1 cellular context compared by ENCODE assay signal in the genomic region with DNA sequence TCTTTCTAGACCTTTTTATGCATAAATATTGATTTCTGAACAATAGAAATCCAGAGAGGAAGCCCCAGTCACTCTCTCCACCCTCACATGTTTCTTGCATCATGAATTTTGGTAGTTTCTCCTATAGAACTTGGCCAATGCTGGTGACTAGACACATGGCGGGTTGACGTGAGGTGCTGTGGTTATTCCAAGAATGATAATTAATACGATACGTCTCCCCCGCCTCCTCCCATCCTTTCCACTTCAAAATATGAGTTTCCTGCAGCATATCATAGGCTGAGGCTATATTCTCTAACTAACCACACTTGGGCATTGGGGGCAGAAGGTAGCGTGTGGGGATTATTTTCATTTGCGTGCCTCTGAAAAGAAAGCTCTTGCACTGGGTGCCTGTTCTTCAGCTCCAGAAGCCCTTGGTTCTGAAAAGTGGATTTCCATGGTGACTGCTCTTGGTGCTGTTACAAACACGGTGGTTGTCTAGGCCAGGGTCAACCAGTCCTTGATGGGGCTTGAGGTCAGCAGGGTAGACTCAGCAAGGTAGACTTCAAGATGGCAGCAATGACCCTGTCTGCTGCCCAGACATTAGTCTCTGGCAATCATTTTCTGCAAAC.
A peak's percentile ranks its signal among the peaks of the same experiment; 100 is the strongest.
TF ChIP-seq lines count a peak whose summit lies in the region.

No MANE protein-coding gene starts in this region.

TF ChIP-seq in K562, 482 proteins besides CTCF, POLR2A, EP300 and RAD21 (continued from another document and continues in another):
- TF ChIP-seq, protein P1, sequence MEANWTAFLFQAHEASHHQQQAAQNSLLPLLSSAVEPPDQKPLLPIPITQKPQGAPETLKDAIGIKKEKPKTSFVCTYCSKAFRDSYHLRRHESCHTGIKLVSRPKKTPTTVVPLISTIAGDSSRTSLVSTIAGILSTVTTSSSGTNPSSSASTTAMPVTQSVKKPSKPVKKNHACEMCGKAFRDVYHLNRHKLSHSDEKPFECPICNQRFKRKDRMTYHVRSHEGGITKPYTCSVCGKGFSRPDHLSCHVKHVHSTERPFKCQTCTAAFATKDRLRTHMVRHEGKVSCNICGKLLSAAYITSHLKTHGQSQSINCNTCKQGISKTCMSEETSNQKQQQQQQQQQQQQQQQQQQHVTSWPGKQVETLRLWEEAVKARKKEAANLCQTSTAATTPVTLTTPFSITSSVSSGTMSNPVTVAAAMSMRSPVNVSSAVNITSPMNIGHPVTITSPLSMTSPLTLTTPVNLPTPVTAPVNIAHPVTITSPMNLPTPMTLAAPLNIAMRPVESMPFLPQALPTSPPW (CRISPR knock-in tag; IDR thresholded peaks at IDR 0.05): peak; percentile 23; the same call in 1 of the 2 replicates
- no peak for TF ChIP-seq ZNF644 (tag; IDR thresholded peaks at IDR 0.05; ENCODE audit: low read depth)
- TF ChIP-seq POLR2H (tag; IDR thresholded peaks at IDR 0.05; ENCODE audit: low read depth): no peak
- TF ChIP-seq, protein P2, sequence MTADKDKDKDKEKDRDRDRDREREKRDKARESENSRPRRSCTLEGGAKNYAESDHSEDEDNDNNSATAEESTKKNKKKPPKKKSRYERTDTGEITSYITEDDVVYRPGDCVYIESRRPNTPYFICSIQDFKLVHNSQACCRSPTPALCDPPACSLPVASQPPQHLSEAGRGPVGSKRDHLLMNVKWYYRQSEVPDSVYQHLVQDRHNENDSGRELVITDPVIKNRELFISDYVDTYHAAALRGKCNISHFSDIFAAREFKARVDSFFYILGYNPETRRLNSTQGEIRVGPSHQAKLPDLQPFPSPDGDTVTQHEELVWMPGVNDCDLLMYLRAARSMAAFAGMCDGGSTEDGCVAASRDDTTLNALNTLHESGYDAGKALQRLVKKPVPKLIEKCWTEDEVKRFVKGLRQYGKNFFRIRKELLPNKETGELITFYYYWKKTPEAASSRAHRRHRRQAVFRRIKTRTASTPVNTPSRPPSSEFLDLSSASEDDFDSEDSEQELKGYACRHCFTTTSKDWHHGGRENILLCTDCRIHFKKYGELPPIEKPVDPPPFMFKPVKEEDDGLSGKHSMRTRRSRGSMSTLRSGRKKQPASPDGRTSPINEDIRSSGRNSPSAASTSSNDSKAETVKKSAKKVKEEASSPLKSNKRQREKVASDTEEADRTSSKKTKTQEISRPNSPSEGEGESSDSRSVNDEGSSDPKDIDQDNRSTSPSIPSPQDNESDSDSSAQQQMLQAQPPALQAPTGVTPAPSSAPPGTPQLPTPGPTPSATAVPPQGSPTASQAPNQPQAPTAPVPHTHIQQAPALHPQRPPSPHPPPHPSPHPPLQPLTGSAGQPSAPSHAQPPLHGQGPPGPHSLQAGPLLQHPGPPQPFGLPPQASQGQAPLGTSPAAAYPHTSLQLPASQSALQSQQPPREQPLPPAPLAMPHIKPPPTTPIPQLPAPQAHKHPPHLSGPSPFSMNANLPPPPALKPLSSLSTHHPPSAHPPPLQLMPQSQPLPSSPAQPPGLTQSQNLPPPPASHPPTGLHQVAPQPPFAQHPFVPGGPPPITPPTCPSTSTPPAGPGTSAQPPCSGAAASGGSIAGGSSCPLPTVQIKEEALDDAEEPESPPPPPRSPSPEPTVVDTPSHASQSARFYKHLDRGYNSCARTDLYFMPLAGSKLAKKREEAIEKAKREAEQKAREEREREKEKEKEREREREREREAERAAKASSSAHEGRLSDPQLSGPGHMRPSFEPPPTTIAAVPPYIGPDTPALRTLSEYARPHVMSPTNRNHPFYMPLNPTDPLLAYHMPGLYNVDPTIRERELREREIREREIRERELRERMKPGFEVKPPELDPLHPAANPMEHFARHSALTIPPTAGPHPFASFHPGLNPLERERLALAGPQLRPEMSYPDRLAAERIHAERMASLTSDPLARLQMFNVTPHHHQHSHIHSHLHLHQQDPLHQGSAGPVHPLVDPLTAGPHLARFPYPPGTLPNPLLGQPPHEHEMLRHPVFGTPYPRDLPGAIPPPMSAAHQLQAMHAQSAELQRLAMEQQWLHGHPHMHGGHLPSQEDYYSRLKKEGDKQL (CRISPR knock-in tag; IDR thresholded peaks at IDR 0.05; ENCODE audit: borderline replicate concordance): no peak
- no peak for TF ChIP-seq DIDO1 (tag; IDR thresholded peaks at IDR 0.05; ENCODE audit: low read depth)
- no peak for TF ChIP-seq CCNT2 (IDR thresholded peaks at IDR 0.05; ENCODE audit: borderline replicate concordance, extremely low read depth, insufficient read length, low read depth, low read length)
- no peak for TF ChIP-seq ETV1 (tag; conservative IDR thresholded peaks at IDR 0.05; ENCODE audit: low read depth)
- TF ChIP-seq ZNF41 (CRISPR knock-in tag; conservative IDR thresholded peaks at IDR 0.05): no peak
- peak; percentile 52; the same call in 1 of the 2 replicates for TF ChIP-seq ATF7 (IDR thresholded peaks at IDR 0.05)
- TF ChIP-seq ASH1L (IDR thresholded peaks at IDR 0.05; ENCODE audit: borderline replicate concordance, low read depth, partially characterized antibody): no peak
- no peak for TF ChIP-seq TRIM28 (IDR thresholded peaks at IDR 0.05)
- TF ChIP-seq, protein P3, sequence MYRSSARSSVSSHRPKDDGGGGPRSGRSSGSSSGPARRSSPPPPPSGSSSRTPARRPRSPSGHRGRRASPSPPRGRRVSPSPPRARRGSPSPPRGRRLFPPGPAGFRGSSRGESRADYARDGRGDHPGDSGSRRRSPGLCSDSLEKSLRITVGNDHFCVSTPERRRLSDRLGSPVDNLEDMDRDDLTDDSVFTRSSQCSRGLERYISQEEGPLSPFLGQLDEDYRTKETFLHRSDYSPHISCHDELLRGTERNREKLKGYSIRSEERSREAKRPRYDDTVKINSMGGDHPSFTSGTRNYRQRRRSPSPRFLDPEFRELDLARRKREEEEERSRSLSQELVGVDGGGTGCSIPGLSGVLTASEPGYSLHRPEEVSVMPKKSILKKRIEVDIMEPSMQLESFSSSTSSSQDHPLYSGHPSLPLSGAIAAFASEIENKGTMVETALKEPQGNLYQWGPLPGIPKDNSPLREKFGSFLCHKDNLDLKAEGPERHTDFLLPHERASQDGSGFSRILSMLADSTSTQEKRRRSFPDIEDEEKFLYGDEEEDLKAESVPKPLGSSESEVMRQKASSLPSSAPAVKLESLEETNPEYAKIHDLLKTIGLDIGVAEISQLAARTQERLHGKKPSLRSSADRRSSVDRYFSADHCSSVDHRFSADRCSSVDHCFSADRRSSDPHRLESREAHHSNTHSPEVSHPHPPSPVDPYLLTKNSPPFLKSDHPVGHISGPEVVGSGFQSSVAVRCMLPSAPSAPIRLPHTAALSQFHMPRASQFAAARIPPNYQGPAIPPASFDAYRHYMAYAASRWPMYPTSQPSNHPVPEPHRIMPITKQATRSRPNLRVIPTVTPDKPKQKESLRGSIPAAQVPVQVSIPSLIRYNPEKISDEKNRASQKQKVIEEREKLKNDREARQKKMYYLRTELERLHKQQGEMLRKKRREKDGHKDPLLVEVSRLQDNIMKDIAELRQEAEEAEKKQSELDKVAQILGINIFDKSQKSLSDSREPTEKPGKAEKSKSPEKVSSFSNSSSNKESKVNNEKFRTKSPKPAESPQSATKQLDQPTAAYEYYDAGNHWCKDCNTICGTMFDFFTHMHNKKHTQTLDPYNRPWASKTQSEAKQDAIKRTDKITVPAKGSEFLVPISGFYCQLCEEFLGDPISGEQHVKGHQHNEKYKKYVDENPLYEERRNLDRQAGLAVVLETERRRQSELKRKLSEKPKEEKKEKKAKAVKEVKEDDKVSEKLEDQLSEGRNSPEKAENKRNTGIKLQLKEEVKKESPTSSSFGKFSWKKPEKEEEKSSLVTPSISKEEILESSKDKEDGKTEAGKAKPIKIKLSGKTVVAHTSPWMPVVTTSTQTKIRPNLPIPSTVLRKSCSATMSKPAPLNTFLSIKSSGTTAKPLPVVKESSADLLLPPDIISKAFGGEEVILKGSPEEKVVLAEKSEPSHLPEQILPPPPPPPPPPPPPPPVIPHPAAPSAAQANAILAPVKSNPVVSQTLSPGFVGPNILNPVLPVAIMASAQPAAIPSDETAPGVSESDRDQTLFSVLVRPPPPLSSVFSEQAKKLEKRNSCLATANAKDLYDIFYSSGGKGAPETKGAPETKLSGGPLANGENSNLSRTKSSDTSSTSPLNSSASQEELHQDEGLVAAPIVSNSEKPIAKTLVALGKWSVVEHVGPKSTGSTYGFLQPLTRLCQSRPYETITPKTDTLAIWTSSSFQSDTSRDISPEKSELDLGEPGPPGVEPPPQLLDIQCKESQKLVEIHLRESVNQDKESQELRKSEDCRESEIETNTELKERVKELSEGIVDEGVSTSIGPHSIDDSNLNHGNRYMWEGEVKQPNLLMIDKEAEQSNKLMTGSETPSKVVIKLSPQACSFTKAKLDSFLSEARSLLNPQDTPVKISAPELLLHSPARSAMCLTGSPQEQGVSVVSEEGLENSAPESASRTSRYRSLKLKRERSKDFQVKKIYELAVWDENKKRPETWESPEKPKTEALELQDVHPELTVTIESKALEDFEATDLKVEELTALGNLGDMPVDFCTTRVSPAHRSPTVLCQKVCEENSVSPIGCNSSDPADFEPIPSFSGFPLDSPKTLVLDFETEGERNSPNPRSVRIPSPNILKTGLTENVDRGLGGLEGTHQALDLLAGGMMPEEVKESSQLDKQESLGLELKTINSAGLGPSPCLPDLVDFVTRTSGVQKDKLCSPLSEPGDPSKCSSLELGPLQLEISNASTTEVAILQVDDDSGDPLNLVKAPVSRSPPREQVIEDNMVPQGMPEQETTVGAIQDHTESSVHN (IDR thresholded peaks at IDR 0.05; ENCODE audit: borderline replicate concordance in 1 of 2, low read depth in 1 of 2): 0 out of 4 replicates have a peak, but pooled peaks of 1 of the 2 experiments have one; percentile 21
- TF ChIP-seq PTRF (tag; IDR thresholded peaks at IDR 0.05): no peak
- TF ChIP-seq RFX1 (IDR thresholded peaks at IDR 0.05): peak; percentile 61
- no peak for TF ChIP-seq FOXA3 (CRISPR knock-in tag; conservative IDR thresholded peaks at IDR 0.05 in 1 of 2, IDR thresholded peaks at IDR 0.05 in 1 of 2)
- TF ChIP-seq HDAC6 (IDR thresholded peaks at IDR 0.05; ENCODE audit: low read depth, low read length): no peak
- TF ChIP-seq, protein P4, sequence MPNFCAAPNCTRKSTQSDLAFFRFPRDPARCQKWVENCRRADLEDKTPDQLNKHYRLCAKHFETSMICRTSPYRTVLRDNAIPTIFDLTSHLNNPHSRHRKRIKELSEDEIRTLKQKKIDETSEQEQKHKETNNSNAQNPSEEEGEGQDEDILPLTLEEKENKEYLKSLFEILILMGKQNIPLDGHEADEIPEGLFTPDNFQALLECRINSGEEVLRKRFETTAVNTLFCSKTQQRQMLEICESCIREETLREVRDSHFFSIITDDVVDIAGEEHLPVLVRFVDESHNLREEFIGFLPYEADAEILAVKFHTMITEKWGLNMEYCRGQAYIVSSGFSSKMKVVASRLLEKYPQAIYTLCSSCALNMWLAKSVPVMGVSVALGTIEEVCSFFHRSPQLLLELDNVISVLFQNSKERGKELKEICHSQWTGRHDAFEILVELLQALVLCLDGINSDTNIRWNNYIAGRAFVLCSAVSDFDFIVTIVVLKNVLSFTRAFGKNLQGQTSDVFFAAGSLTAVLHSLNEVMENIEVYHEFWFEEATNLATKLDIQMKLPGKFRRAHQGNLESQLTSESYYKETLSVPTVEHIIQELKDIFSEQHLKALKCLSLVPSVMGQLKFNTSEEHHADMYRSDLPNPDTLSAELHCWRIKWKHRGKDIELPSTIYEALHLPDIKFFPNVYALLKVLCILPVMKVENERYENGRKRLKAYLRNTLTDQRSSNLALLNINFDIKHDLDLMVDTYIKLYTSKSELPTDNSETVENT (CRISPR knock-in tag; IDR thresholded peaks at IDR 0.05): no peak
- TF ChIP-seq, protein P5, sequence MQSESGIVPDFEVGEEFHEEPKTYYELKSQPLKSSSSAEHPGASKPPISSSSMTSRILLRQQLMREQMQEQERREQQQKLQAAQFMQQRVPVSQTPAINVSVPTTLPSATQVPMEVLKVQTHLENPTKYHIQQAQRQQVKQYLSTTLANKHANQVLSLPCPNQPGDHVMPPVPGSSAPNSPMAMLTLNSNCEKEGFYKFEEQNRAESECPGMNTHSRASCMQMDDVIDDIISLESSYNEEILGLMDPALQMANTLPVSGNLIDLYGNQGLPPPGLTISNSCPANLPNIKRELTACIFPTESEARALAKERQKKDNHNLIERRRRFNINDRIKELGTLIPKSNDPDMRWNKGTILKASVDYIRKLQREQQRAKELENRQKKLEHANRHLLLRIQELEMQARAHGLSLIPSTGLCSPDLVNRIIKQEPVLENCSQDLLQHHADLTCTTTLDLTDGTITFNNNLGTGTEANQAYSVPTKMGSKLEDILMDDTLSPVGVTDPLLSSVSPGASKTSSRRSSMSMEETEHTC (IDR thresholded peaks at IDR 0.05): no peak
- no peak for TF ChIP-seq CBX5 (IDR thresholded peaks at IDR 0.05; ENCODE audit: borderline replicate concordance, low read depth)
- TF ChIP-seq NR2F6 (CRISPR knock-in tag; IDR thresholded peaks at IDR 0.05): no peak
- TF ChIP-seq HOXB6 (CRISPR knock-in tag; IDR thresholded peaks at IDR 0.05; ENCODE audit: borderline replicate concordance): no peak
- no peak for TF ChIP-seq ZNF143 (CRISPR knock-in tag; IDR thresholded peaks at IDR 0.05)
- TF ChIP-seq, protein P6, sequence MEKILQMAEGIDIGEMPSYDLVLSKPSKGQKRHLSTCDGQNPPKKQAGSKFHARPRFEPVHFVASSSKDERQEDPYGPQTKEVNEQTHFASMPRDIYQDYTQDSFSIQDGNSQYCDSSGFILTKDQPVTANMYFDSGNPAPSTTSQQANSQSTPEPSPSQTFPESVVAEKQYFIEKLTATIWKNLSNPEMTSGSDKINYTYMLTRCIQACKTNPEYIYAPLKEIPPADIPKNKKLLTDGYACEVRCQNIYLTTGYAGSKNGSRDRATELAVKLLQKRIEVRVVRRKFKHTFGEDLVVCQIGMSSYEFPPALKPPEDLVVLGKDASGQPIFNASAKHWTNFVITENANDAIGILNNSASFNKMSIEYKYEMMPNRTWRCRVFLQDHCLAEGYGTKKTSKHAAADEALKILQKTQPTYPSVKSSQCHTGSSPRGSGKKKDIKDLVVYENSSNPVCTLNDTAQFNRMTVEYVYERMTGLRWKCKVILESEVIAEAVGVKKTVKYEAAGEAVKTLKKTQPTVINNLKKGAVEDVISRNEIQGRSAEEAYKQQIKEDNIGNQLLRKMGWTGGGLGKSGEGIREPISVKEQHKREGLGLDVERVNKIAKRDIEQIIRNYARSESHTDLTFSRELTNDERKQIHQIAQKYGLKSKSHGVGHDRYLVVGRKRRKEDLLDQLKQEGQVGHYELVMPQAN (IDR thresholded peaks at IDR 0.05; ENCODE audit: borderline replicate concordance): no peak
- TF ChIP-seq, protein P7, sequence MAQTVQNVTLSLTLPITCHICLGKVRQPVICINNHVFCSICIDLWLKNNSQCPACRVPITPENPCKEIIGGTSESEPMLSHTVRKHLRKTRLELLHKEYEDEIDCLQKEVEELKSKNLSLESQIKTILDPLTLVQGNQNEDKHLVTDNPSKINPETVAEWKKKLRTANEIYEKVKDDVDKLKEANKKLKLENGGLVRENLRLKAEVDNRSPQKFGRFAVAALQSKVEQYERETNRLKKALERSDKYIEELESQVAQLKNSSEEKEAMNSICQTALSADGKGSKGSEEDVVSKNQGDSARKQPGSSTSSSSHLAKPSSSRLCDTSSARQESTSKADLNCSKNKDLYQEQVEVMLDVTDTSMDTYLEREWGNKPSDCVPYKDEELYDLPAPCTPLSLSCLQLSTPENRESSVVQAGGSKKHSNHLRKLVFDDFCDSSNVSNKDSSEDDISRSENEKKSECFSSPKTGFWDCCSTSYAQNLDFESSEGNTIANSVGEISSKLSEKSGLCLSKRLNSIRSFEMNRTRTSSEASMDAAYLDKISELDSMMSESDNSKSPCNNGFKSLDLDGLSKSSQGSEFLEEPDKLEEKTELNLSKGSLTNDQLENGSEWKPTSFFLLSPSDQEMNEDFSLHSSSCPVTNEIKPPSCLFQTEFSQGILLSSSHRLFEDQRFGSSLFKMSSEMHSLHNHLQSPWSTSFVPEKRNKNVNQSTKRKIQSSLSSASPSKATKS (CRISPR knock-in tag; IDR thresholded peaks at IDR 0.05): no peak
- TF ChIP-seq, protein P8, sequence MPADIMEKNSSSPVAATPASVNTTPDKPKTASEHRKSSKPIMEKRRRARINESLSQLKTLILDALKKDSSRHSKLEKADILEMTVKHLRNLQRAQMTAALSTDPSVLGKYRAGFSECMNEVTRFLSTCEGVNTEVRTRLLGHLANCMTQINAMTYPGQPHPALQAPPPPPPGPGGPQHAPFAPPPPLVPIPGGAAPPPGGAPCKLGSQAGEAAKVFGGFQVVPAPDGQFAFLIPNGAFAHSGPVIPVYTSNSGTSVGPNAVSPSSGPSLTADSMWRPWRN (IDR thresholded peaks at IDR 0.05; ENCODE audit: low read depth): peak; percentile 31; the same call in 1 of the 2 replicates
- no peak for TF ChIP-seq CAMTA2 (CRISPR knock-in tag; conservative IDR thresholded peaks at IDR 0.05)
